In the genomic region with DNA sequence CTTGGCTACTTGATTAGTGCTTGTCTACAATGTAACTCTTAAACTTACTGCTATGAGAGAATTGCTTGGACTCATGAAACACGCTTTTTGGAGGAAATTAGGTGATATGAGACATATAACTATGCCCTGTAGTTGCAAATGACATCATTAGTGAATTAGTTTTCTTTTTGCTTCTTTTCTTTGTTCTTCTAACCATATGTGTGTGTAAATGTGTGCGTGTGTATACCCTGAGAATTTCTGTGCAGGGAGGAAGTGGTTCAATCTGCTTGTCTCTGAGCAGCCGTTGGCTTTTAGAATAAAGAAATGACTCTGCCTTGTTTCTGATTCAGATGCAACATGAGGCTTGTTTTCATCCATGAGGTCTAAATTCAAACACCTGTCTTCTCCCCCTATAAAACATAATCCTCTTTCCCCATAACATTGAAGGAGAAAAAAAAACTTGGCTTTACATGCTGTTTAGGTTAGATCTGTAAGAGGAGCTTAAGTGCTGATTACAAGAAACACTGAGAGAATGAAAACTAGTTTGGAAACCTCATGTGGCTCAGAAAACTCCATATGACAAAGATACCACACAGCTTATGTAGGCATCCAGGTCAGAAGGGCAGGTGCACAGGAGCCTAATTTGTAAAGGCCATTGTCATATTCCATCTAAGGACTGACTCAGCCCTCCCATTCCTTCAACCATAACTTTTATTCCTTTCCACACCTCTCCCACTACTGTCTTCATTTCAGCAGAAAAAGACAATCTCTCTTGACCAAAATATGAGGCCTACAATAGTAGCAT, we compare ENCODE assay signal across 8 cellular contexts.
DNase-seq lines count a peak whose midpoint lies in the region; ATAC-seq and TF ChIP-seq lines count a peak whose summit lies in the region.

No MANE protein-coding gene starts in this region.

- no peak overlapping the region for H3K4me3 Mint-ChIP-seq in nephron progenitor cell

- H3K27me3 Mint-ChIP-seq in nephron progenitor cell (ENCODE audit: low read depth, poor library complexity): no peaks in the 10 kb centered on the region

- TF ChIP-seq POLR2A in NB4 (IDR thresholded peaks at IDR 0.05; ENCODE audit: extremely low read depth, insufficient read length): no peak

- H3K4me3 ChIP-seq in NB4 (ENCODE audit: low read depth, low read length): peak overlapping the region; percentile 6

- H3K4me1 Mint-ChIP-seq in nephron progenitor cell: peaks cover 9% of the 10 kb centered on the region

- TF ChIP-seq CTCF in NB4 (IDR thresholded peaks at IDR 0.05; ENCODE audit: low read depth, low read length): no peak
- no peak for TF ChIP-seq CTCF in nephron progenitor cell (IDR thresholded peaks at IDR 0.05)

- peak; percentile 96 for ATAC-seq in HG02759 (IDR thresholded peaks at IDR 0.05; ENCODE audit: unreplicated experiment)

- peak overlapping the region; percentile 78 for H3K27ac Mint-ChIP-seq in nephron progenitor cell

- H3K27ac ChIP-seq in caudate nucleus (ENCODE audit: low read depth, low read length): no peak overlapping the region

- peaks cover 4% of the 10 kb centered on the region for H3K36me3 Mint-ChIP-seq in nephron progenitor cell (ENCODE audit: low read depth)

- peaks cover 16% of the 10 kb centered on the region for H3K9me3 Mint-ChIP-seq in nephron progenitor cell

- intact Hi-C loops in head of caudate nucleus (cut with DNase I): no loop called here

- DNase-seq in activated CD4-positive, alpha-beta T cell treated with anti-CD3 and anti-CD28 coated beads for 48 hours: peak; percentile 33
- no peak for DNase-seq in activated CD4-positive, alpha-beta T cell treated with anti-CD3 and anti-CD28 coated beads for 1 hour
- peak; percentile 86 for DNase-seq in NB4 (ENCODE audit: low read depth)
- no peak for DNase-seq in nephron progenitor cell
- no peak for DNase-seq in NCI-H1694 treated with DMSO at 0.1 percent for 48 hours (lab: John Stamatoyannopoulos, UW)
- no peak for DNase-seq in head of caudate nucleus
- DNase-seq in caudate nucleus (lab: John Stamatoyannopoulos, UW): no peak

Comparison
In these comparisons a context has a peak if more than half of its experiments do, and no peak if none do; other contexts are left out.
1. DNase-seq: peak in activated CD4-positive, alpha-beta T cell treated with anti-CD3 and anti-CD28 coated beads for 48 hours (single experiment) and NB4 (single experiment); none in activated CD4-positive, alpha-beta T cell treated with anti-CD3 and anti-CD28 coated beads for 1 hour (single experiment), nephron progenitor cell (single experiment), NCI-H1694 treated with DMSO at 0.1 percent for 48 hours (single experiment), head of caudate nucleus (0 of 42) and caudate nucleus (0 of 61).